Comparison of ENCODE assay signal across 8 cellular contexts in genomic region chr14:31229638-31230229, GRCh38. TPM values are rescaled to one million over a fixed set of nuclear protein-coding genes. Genes with fewer than 3 reads are reported as not detected.
DNase-seq lines count a peak whose midpoint lies in the region; ATAC-seq and TF ChIP-seq lines count a peak whose summit lies in the region.

No MANE protein-coding gene starts in this region.

- intact Hi-C loops in esophagus muscularis mucosa (cut with DNase I) = no loop called here

- DNase-seq in activated T-cell treated with anti-CD3 and anti-CD28 coated beads, Interleukin-2, amount 50 U/mL, for 72 hours = peak in 1 of 2 donors; percentile 2
- no peak for DNase-seq in activated T-cell treated with anti-CD3 and anti-CD28 coated beads, Interleukin-2, amount 50 U/mL, for 24 hours
- DNase-seq in RPMI7951 (ENCODE audit: low read depth) (peak; percentile 72), esophagus muscularis mucosa (ENCODE audit: extremely low spot score) (peak; percentile 93), cerebellar cortex (ENCODE audit: low spot score) (no peak)
- peak; percentile 75 for DNase-seq in natural killer cell treated with Interleukin-12 subunit alpha and Interleukin-12 subunit beta and Interleukin-15 and Interleukin-18, amount 100 ng/mL, for 72 hours (ENCODE audit: low spot score)

- H3K27ac ChIP-seq in esophagus muscularis mucosa (replicated peaks in 1 of 4) = peak overlapping the region; percentile 17 to 46 (median 34)

- H3K4me1 ChIP-seq in esophagus muscularis mucosa = peaks cover 6 to 21% (median 18%) of the 10 kb centered on the region in 4 donors

- peak; percentile 89 for TF ChIP-seq EP300 in esophagus muscularis mucosa (IDR thresholded peaks at IDR 0.05)

- peak overlapping the region in 3 of 4 donors; percentile 7 to 22 (median 11) for H3K4me3 ChIP-seq in esophagus muscularis mucosa

- H3K27ac Mint-ChIP-seq in activated T-cell treated with anti-CD3 and anti-CD28 coated beads, Interleukin-2, amount 50 U/mL, for 72 hours = no peak overlapping the region
- no peak overlapping the region for H3K27ac Mint-ChIP-seq in activated T-cell treated with anti-CD3 and anti-CD28 coated beads, Interleukin-2, amount 50 U/mL, for 24 hours
- H3K27ac Mint-ChIP-seq in natural killer cell treated with Interleukin-12 subunit alpha and Interleukin-12 subunit beta and Interleukin-15 and Interleukin-18, amount 100 ng/mL, for 72 hours = peak overlapping the region; percentile 47 to 73

- H3K27me3 ChIP-seq in esophagus muscularis mucosa = no peaks in the 10 kb centered on the region

- peak; percentile 70 to 75 for ATAC-seq in activated T-cell treated with anti-CD3 and anti-CD28 coated beads, Interleukin-2, amount 50 U/mL, for 72 hours (replicated peaks in 1 of 2)
- ATAC-seq in natural killer cell treated with Interleukin-12 subunit alpha and Interleukin-12 subunit beta and Interleukin-15 and Interleukin-18, amount 100 ng/mL, for 72 hours = peak; percentile 94 to 97
- ATAC-seq in HG03469 (IDR thresholded peaks at IDR 0.05; ENCODE audit: unreplicated experiment) (no peak), HG03460 (IDR thresholded peaks at IDR 0.05; ENCODE audit: unreplicated experiment) (no peak)

- H3K4me1 Mint-ChIP-seq in activated T-cell treated with anti-CD3 and anti-CD28 coated beads, Interleukin-2, amount 50 U/mL, for 72 hours (ENCODE audit: low read depth) = peaks cover 5% of the 10 kb centered on the region
- peaks cover 3% of the 10 kb centered on the region for H3K4me1 Mint-ChIP-seq in activated T-cell treated with anti-CD3 and anti-CD28 coated beads, Interleukin-2, amount 50 U/mL, for 24 hours (ENCODE audit: low read depth)
- H3K4me1 Mint-ChIP-seq in natural killer cell treated with Interleukin-12 subunit alpha and Interleukin-12 subunit beta and Interleukin-15 and Interleukin-18, amount 100 ng/mL, for 72 hours (ENCODE audit: low read depth in 2 of 2) = peaks cover 5 to 14% of the 10 kb centered on the region in 2 donors

- TF ChIP-seq POLR2A in esophagus muscularis mucosa (IDR thresholded peaks at IDR 0.05; ENCODE audit: low read depth) = no peak

- H3K27me3 Mint-ChIP-seq in activated T-cell treated with anti-CD3 and anti-CD28 coated beads, Interleukin-2, amount 50 U/mL, for 72 hours (ENCODE audit: low read depth) = no peaks in the 10 kb centered on the region
- peaks cover 3% of the 10 kb centered on the region for H3K27me3 Mint-ChIP-seq in activated T-cell treated with anti-CD3 and anti-CD28 coated beads, Interleukin-2, amount 50 U/mL, for 24 hours
- H3K27me3 Mint-ChIP-seq in natural killer cell treated with Interleukin-12 subunit alpha and Interleukin-12 subunit beta and Interleukin-15 and Interleukin-18, amount 100 ng/mL, for 72 hours = peaks cover 0 to 2% of the 10 kb centered on the region in 2 donors

- no peak for TF ChIP-seq CTCF in esophagus muscularis mucosa (IDR thresholded peaks at IDR 0.05)

- no peaks in the 10 kb centered on the region for H3K9me3 Mint-ChIP-seq in activated T-cell treated with anti-CD3 and anti-CD28 coated beads, Interleukin-2, amount 50 U/mL, for 72 hours
- no peaks in the 10 kb centered on the region for H3K9me3 Mint-ChIP-seq in activated T-cell treated with anti-CD3 and anti-CD28 coated beads, Interleukin-2, amount 50 U/mL, for 24 hours
- H3K9me3 Mint-ChIP-seq in natural killer cell treated with Interleukin-12 subunit alpha and Interleukin-12 subunit beta and Interleukin-15 and Interleukin-18, amount 100 ng/mL, for 72 hours = no peaks in the 10 kb centered on the region

- 48% methylated on average over 9 of the region's 9 CpGs for WGBS in esophagus muscularis mucosa

- no peak overlapping the region for H3K4me3 Mint-ChIP-seq in activated T-cell treated with anti-CD3 and anti-CD28 coated beads, Interleukin-2, amount 50 U/mL, for 72 hours
- no peak overlapping the region for H3K4me3 Mint-ChIP-seq in activated T-cell treated with anti-CD3 and anti-CD28 coated beads, Interleukin-2, amount 50 U/mL, for 24 hours
- peak overlapping the region; percentile 30 for H3K4me3 Mint-ChIP-seq in natural killer cell treated with Interleukin-12 subunit alpha and Interleukin-12 subunit beta and Interleukin-15 and Interleukin-18, amount 100 ng/mL, for 72 hours

- no peaks in the 10 kb centered on the region for H3K9me3 ChIP-seq in esophagus muscularis mucosa

- H3K36me3 Mint-ChIP-seq in activated T-cell treated with anti-CD3 and anti-CD28 coated beads, Interleukin-2, amount 50 U/mL, for 72 hours (ENCODE audit: insufficient read depth in 2 of 2) = no peaks in the 10 kb centered on the region
- H3K36me3 Mint-ChIP-seq in activated T-cell treated with anti-CD3 and anti-CD28 coated beads, Interleukin-2, amount 50 U/mL, for 24 hours (ENCODE audit: low read depth) = no peaks in the 10 kb centered on the region
- no peaks in the 10 kb centered on the region for H3K36me3 Mint-ChIP-seq in natural killer cell treated with Interleukin-12 subunit alpha and Interleukin-12 subunit beta and Interleukin-15 and Interleukin-18, amount 100 ng/mL, for 72 hours

- no peaks in the 10 kb centered on the region for H3K36me3 ChIP-seq in esophagus muscularis mucosa

RNA-seq across cellular contexts. Expression of gene HECTD1, which starts 22.1 kb away (rescaled TPM):
- total RNA-seq in activated T-cell treated with anti-CD3 and anti-CD28 coated beads, Interleukin-2, amount 50 U/mL, for 72 hours = 100 to 1,000 TPM; 115 to 124 TPM
- 79.9 and 80.0 TPM in 2 replicates for total RNA-seq in RPMI7951 (2014; rRNA removed; shearing (Covaris generic))
- 100 to 1,000 TPM; 177 to 224 (median 206) TPM for total RNA-seq in esophagus muscularis mucosa
- 100 to 1,000 TPM in 1 of 2 donors, 10 to 100 TPM in 1; 99.1 to 135 TPM for total RNA-seq in natural killer cell treated with Interleukin-12 subunit alpha and Interleukin-12 subunit beta and Interleukin-15 and Interleukin-18, amount 100 ng/mL, for 72 hours

Comparison
In these comparisons a context has a peak if more than half of its experiments do, and no peak if none do; other contexts are left out.
1. ATAC-seq: peak in activated T-cell treated with anti-CD3 and anti-CD28 coated beads, Interleukin-2, amount 50 U/mL, for 72 hours (2 of 2) and natural killer cell treated with Interleukin-12 subunit alpha and Interleukin-12 subunit beta and Interleukin-15 and Interleukin-18, amount 100 ng/mL, for 72 hours (2 of 2); none in HG03469 (single experiment) and HG03460 (single experiment).
2. DNase-seq: peak in RPMI7951 (single experiment), esophagus muscularis mucosa (single experiment) and natural killer cell treated with Interleukin-12 subunit alpha and Interleukin-12 subunit beta and Interleukin-15 and Interleukin-18, amount 100 ng/mL, for 72 hours (single experiment); none in activated T-cell treated with anti-CD3 and anti-CD28 coated beads, Interleukin-2, amount 50 U/mL, for 24 hours (single experiment) and cerebellar cortex (single experiment).
3. H3K27ac Mint-ChIP-seq: peak in natural killer cell treated with Interleukin-12 subunit alpha and Interleukin-12 subunit beta and Interleukin-15 and Interleukin-18, amount 100 ng/mL, for 72 hours (2 of 2); none in activated T-cell treated with anti-CD3 and anti-CD28 coated beads, Interleukin-2, amount 50 U/mL, for 72 hours (single experiment) and activated T-cell treated with anti-CD3 and anti-CD28 coated beads, Interleukin-2, amount 50 U/mL, for 24 hours (single experiment).